In the genomic region with DNA sequence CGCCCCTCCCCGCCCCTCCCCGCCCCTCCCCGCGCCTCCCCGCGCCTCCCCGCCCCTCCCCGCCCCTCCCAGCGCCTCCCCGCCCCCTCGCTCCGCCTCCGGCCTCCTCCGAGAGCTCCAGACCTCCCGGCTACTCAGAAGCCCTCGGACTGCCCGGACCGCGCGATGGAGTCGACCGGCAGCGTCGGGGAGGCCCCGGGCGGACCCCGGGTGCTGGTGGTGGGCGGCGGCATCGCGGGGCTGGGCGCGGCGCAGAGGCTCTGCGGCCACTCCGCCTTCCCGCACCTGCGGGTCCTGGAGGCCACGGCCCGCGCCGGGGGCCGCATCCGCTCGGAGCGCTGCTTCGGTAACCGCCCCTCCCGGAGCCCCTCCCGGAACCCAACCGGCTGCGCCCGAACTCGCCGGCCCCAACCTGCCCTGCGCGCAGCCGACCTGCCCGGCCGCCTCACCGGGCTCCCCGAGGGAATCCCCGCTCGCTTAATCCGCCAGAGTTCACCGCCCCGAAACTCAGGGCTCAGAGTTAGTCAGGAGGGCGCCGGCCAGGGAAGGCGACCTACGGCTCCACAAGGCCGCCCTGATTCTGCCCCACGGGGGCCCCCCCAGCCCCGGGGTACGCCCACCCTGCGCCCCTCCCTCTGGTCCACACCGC, we compare ENCODE assay signal across 8 cellular contexts. TPM values are rescaled to one million over a fixed set of nuclear protein-coding genes. Genes with fewer than 3 reads are reported as not detected.
DNase-seq lines count a peak whose midpoint lies in the region; ATAC-seq and TF ChIP-seq lines count a peak whose summit lies in the region.

A gene (plus strand): TSS at position 111 of the 649 bp plus-strand sequence. CDS start 55 bp downstream, at position 166.

- no peaks in the 10 kb centered on the region for H3K9me3 Mint-ChIP-seq in activated naive CD8-positive, alpha-beta T cell (ENCODE audit: low read depth)
- H3K9me3 Mint-ChIP-seq in osteocyte (ENCODE audit: unreplicated experiment), result no peaks in the 10 kb centered on the region

- H3K27me3 ChIP-seq in Panc1 (ENCODE audit: control insufficient read depth, insufficient read depth, low read length), result no peaks in the 10 kb centered on the region

- DNase-seq in NCI-H2196 (lab: John Stamatoyannopoulos, UW; ENCODE audit: unreplicated experiment), result peak; percentile 32
- DNase-seq in NCI-H2196 treated with DMSO at 0.1 percent for 48 hours (lab: John Stamatoyannopoulos, UW; ENCODE audit: unreplicated experiment), result no peak
- no peak for DNase-seq in Panc1 (ENCODE audit: low read depth, low spot score)
- DNase-seq in Right ventricle myocardium inferior (ENCODE audit: missing footprints), result peak; percentile 77
- DNase-seq in osteocyte (ENCODE audit: extremely low spot score, unreplicated experiment), result no peak
- no peak for DNase-seq in OCI-M2 (lab: John Stamatoyannopoulos, UW; ENCODE audit: unreplicated experiment)

- 0 out of 2 replicates have a peak, but pooled peaks cover 3% of the 10 kb centered on the region for H3K4me1 ChIP-seq in Panc1 (ENCODE audit: control insufficient read depth, insufficient read depth, low read length)

- intact Hi-C loops in Panc1 (cut with micrococcal nuclease; ENCODE audit: unreplicated experiment) (no loop called here), Right ventricle myocardium inferior (cut with DNase I) (no loop called here)

- H3K27ac ChIP-seq in Panc1 (ENCODE audit: low read length), result peak within 1 kb of the TSS; percentile 69

- peaks cover 5% of the 10 kb centered on the region for H3K4me1 Mint-ChIP-seq in activated naive CD8-positive, alpha-beta T cell (ENCODE audit: low read depth)
- peaks cover 2% of the 10 kb centered on the region for H3K4me1 Mint-ChIP-seq in osteocyte (ENCODE audit: unreplicated experiment)

- no peaks in the 10 kb centered on the region for H3K36me3 Mint-ChIP-seq in activated naive CD8-positive, alpha-beta T cell
- peaks cover 2% of the 10 kb centered on the region for H3K36me3 Mint-ChIP-seq in osteocyte (ENCODE audit: unreplicated experiment)

- in situ Hi-C loops in Panc1 (cut with HindIII; ENCODE audit: low pct_unique_long_range_greater_than_20kb, low sequenced_read_pairs), result no loop called here

- TF ChIP-seq CTCF in Panc1 (IDR thresholded peaks at IDR 0.05) (no peak), osteocyte (IDR thresholded peaks at IDR 0.05) (no peak)

- POLR2A ChIA-PET in Panc1 (lab: Charles Lee), result no interaction called here

- CTCF ChIA-PET in Panc1 (lab: Charles Lee), result no interaction called here

- H3K36me3 ChIP-seq in Panc1 (ENCODE audit: control insufficient read depth, insufficient read depth, low read length), result no peaks in the 10 kb centered on the region

- no peaks in the 10 kb centered on the region for H3K27me3 Mint-ChIP-seq in activated naive CD8-positive, alpha-beta T cell
- no peaks in the 10 kb centered on the region for H3K27me3 Mint-ChIP-seq in osteocyte (ENCODE audit: unreplicated experiment)

- no TSS peak for BruUV-seq in Panc1 (replicated peaks; lab: Mats Ljungman, UMichigan)

- H3K9me3 ChIP-seq in Panc1 (ENCODE audit: control insufficient read depth, insufficient read depth, low read depth, low read length), result no peaks in the 10 kb centered on the region

- ATAC-seq in HG02840 (IDR thresholded peaks at IDR 0.05; ENCODE audit: low FRiP score, unreplicated experiment) (peak; percentile 53), Panc1 (peak; percentile 75), Right ventricle myocardium inferior (peak; percentile 70)

- H3K27ac Mint-ChIP-seq in activated naive CD8-positive, alpha-beta T cell, result no peak within 1 kb of the TSS
- no peak within 1 kb of the TSS for H3K27ac Mint-ChIP-seq in osteocyte (ENCODE audit: unreplicated experiment)

- peak within 1 kb of the TSS; percentile 79 for H3K4me3 Mint-ChIP-seq in activated naive CD8-positive, alpha-beta T cell
- peak within 1 kb of the TSS; percentile 76 for H3K4me3 Mint-ChIP-seq in osteocyte (ENCODE audit: unreplicated experiment)

- H3K4me3 ChIP-seq in Panc1 (ENCODE audit: low read depth in 2 of 2, low read length in 2 of 2), result peak within 1 kb of the TSS; percentile 77 to 78

RNA-seq across cellular contexts. Expression of the gene that starts here (rescaled TPM):
- total RNA-seq in Panc1 (2021; ENCODE audit: unreplicated experiment) (9.3 TPM), Right ventricle myocardium inferior (3.5 TPM), osteocyte (6.5 and 8.7 TPM in 2 replicates)
- 11.0 TPM for polyA plus RNA-seq in Panc1 (2012; ENCODE audit: insufficient read length)

Comparison
In these comparisons a context has a peak if more than half of its experiments do, and no peak if none do; other contexts are left out.
1. DNase-seq: peak in NCI-H2196 (single experiment) and Right ventricle myocardium inferior (single experiment); none in NCI-H2196 treated with DMSO at 0.1 percent for 48 hours (single experiment), Panc1 (single experiment), osteocyte (single experiment) and OCI-M2 (single experiment).
2. Peak in every context shown above with its lines, with median percentiles within 50 percentile points of each other: ATAC-seq.